ENCODE assay signal across 8 cellular contexts in the genomic region with DNA sequence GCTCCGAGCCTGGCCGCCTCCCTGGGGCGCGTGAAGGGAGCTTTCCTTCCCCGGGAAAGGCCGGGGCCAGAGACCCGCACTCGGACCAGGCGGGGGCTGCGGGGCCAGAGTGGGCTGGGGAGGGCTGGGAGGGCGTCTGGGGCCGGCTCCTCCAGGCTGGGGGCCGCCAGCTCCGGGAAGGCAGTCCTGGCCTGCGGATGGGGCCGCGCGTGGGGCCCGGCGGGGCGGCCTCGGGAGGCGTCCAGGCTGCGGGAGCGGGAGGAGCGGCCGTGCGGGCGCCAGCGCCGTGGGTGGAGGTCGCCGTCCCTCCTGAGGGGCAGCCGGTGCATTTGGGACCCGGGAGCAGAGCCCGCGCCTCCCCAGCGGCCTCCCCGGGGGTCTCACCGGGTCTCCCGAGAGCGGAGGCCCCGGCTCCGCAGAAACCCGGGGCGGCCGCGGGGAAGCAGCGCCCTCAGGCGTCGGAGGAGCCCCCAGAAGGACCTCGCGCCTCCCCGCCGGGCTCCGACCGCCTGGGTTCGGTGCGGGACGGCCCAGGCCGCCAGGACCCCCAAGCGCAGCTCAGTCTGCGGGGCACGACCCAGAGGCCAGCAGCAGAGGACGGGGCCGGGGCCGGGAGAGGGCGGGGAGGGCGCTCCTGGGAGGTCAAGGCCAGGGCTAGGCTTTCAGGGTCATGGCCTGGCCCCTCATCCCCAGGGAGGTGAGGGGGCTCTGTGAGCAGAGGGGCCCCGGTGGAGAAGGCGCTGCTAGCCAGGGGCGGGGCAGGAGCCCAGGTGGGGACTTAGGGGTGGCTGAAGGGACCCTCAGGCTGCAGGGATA. TPM values are rescaled to one million over a fixed set of nuclear protein-coding genes. Genes with fewer than 3 reads are reported as not detected.
DNase-seq lines count a peak whose midpoint lies in the region; ATAC-seq, FAIRE-seq and TF ChIP-seq lines count a peak whose summit lies in the region.

No MANE protein-coding gene starts in this region.

- H3K4me1 ChIP-seq in cardiac muscle cell (ENCODE audit: low read depth): peaks cover 11% of the 10 kb centered on the region

- no peak for FAIRE-seq in HTR-8/SVneo (lab: Jason Lieb, UNC)

- ATAC-seq in GM18511 (IDR thresholded peaks at IDR 0.05; ENCODE audit: unreplicated experiment) (no peak), GM19463 (IDR thresholded peaks at IDR 0.05; ENCODE audit: unreplicated experiment) (no peak)

- H3K27me3 ChIP-seq in cardiac muscle cell: peaks cover 71% of the 10 kb centered on the region

- TF ChIP-seq CTCF in cardiac muscle cell (IDR thresholded peaks at IDR 0.05; ENCODE audit: low read depth, low read length): peak; percentile 60

- H3K9me3 ChIP-seq in cardiac muscle cell (ENCODE audit: low read depth): no peaks in the 10 kb centered on the region

- no peak overlapping the region for H3K27ac ChIP-seq in cardiac muscle cell

- H3K4me3 ChIP-seq in cardiac muscle cell (peak overlapping the region; percentile 29), skeletal muscle cell (ENCODE audit: low read depth, low read length) (peak overlapping the region; percentile 35)

- no peaks in the 10 kb centered on the region for H3K36me3 ChIP-seq in cardiac muscle cell

- DNase-seq in GM03348 (ENCODE audit: low spot score) (peak; percentile 87), NCI-H69 (lab: John Stamatoyannopoulos, UW) (peak; percentile 63), cardiac muscle cell (ENCODE audit: low read depth in 1 of 2, low spot score in 1 of 2) (peak; percentile 47 to 56), skeletal muscle cell (ENCODE audit: low read depth) (no peak), HTR-8/SVneo (ENCODE audit: insufficient read length, low spot score) (no peak)
- peak; percentile 64 for DNase-seq in activated T-helper 9 cell treated with anti-CD3 and anti-CD28 coated beads, Interleukin-2, amount 50 U/mL, for 16 hours (ENCODE audit: low read depth)

RNA-seq across cellular contexts. Expression of a gene that starts 7.3 kb away (rescaled TPM):
- total RNA-seq in cardiac muscle cell: 26.1 and 31.2 TPM in 2 replicates
- 24.7 and 34.8 TPM in 2 replicates for polyA plus RNA-seq in cardiac muscle cell

RNA-seq across cellular contexts. Expression of a gene that starts 11.9 kb away (rescaled TPM):
- 0.25 and 0.57 TPM in 2 replicates for total RNA-seq in cardiac muscle cell
- 0.12 and 0.27 TPM in 2 replicates for polyA plus RNA-seq in cardiac muscle cell

RNA-seq across cellular contexts. Expression of a gene that starts 59.1 kb away (rescaled TPM):
- 204 and 218 TPM in 2 replicates for total RNA-seq in cardiac muscle cell
- polyA plus RNA-seq in cardiac muscle cell: 240 and 253 TPM in 2 replicates

Comparison
In these comparisons a context has a peak if more than half of its experiments do, and no peak if none do; other contexts are left out.
1. DNase-seq: peak in GM03348 (single experiment), NCI-H69 (single experiment), activated T-helper 9 cell treated with anti-CD3 and anti-CD28 coated beads, Interleukin-2, amount 50 U/mL, for 16 hours (single experiment) and cardiac muscle cell (2 of 2); none in skeletal muscle cell (single experiment) and HTR-8/SVneo (single experiment).